Comparison of ENCODE assay signal across 10 cellular contexts in the genomic region with DNA sequence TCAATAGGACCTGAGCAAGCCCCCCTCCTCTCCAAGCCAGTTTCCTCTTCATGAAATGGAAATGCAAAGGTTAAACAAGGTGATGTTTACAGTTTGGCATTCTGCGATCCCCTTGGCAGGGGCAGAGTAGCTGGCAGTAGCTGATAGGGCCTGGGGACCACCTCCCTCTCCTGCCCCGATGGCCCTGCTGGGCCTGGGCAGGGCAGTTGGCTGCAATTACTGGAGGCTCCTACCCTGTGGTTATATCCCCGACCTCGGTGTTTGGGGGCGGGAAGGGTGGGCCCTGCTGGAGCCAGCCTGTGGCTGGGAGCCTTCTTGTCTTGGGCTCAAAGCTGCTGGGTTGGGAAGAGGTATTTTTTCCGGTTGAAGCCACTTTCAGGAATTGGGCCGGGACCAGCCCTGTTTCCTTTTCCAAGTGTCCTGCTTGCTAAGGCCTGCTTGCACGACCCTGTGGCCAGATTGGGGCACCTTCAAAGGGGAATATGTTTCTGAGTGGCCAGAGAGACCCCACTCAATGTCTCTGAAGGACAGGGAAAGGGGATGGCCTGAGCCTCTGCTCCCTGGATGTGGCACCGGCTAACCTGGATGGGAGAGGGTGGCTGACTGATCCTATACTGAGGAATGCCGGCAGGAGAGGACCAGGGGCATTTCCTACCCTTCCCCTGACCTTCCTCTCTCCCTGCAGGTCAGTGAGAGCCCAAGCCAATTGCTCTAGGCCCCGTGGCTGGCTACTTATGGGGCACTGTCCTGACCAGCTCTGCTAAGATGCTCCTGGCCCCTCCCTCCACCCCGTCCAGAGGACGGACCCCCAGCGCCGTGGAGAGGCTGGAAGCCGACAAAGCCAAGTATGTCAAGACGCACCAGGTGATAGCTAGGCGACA. TPM values are rescaled to one million over a fixed set of nuclear protein-coding genes. Genes with fewer than 3 reads are reported as not detected.
DNase-seq lines count a peak whose midpoint lies in the region; ATAC-seq and TF ChIP-seq lines count a peak whose summit lies in the region.
"Had no signal": no experiment of that assay in that cellular context is flagged by ENCODE, and none has a peak within 500 bp of the region (broad histone marks: within the 10 kb centered on the region; RNA-seq: fewer than 3 reads in every experiment).

No MANE protein-coding gene starts in this region.

- TF ChIP-seq CTCF in ascending aorta (IDR thresholded peaks at IDR 0.05) (no peak), sigmoid colon (IDR thresholded peaks at IDR 0.05) (no peak)

- H3K9me3 Mint-ChIP-seq in activated T-helper 17 cell treated with anti-CD3 and anti-CD28 coated beads, Interleukin-2, amount 50 U/mL, for 72 hours: no peaks in the 10 kb centered on the region

- H3K9me3 ChIP-seq in ascending aorta (no peaks in the 10 kb centered on the region), iPS-15b (ENCODE audit: control insufficient read depth, insufficient read depth, low read length) (no peaks in the 10 kb centered on the region), sigmoid colon (no peaks in the 10 kb centered on the region)

- H3K36me3 Mint-ChIP-seq in activated T-helper 17 cell treated with anti-CD3 and anti-CD28 coated beads, Interleukin-2, amount 50 U/mL, for 72 hours (ENCODE audit: low read depth): no peaks in the 10 kb centered on the region

- H3K36me3 ChIP-seq in ascending aorta (no peaks in the 10 kb centered on the region), iPS-15b (ENCODE audit: control insufficient read depth, insufficient read depth, low read length) (no peaks in the 10 kb centered on the region), sigmoid colon (no peaks in the 10 kb centered on the region)

- no peak for TF ChIP-seq POLR2A in sigmoid colon (IDR thresholded peaks at IDR 0.05)

- intact Hi-C loops in ascending aorta (cut with DNase I) (loop anchor here (5.0 to 10.0 kb wide), 3 partner anchors 123 to 1518 kb away; partner anchors contain the start of genes DHDDS and SRRM1), sigmoid colon (cut with DNase I) (loop anchor here (5.0 to 10.0 kb wide), 2 partner anchors 123 to 164 kb away; no protein-coding TSS in a partner anchor)

- TF ChIP-seq EP300 in sigmoid colon (IDR thresholded peaks at IDR 0.05): no peak

- H3K9ac ChIP-seq in iPS-15b (ENCODE audit: low read depth, low read length): no peak overlapping the region

- no peak overlapping the region for H3K4me3 Mint-ChIP-seq in activated T-helper 17 cell treated with anti-CD3 and anti-CD28 coated beads, Interleukin-2, amount 50 U/mL, for 72 hours

- ATAC-seq in activated T-helper 17 cell treated with anti-CD3 and anti-CD28 coated beads, Interleukin-2, amount 50 U/mL, for 72 hours (replicated peaks): no peak
- ATAC-seq in HG02798 (IDR thresholded peaks at IDR 0.05; ENCODE audit: poor library complexity, unreplicated experiment): no peak

- WGBS in sigmoid colon, 2 donors: 54 to 65% methylated on average over 18 of the region's 18 CpGs

- DNase-seq in ELF-1 (ENCODE audit: low read depth, low spot score) (peak; percentile 61), ascending aorta (ENCODE audit: low spot score in 2 of 2) (no peak), sigmoid colon (no peak), NCI-H1105 treated with DMSO at 0.1 percent for 48 hours (lab: John Stamatoyannopoulos, UW) (no peak)
- no peak for DNase-seq in effector CD8-positive, alpha-beta T cell (lab: John Stamatoyannopoulos, UW)
- DNase-seq: NCI-H1694 had no signal

- no peak overlapping the region for H3K27ac Mint-ChIP-seq in activated T-helper 17 cell treated with anti-CD3 and anti-CD28 coated beads, Interleukin-2, amount 50 U/mL, for 72 hours

- peaks cover 6 to 8% of the 10 kb centered on the region in 2 donors for H3K4me1 ChIP-seq in ascending aorta
- peaks cover 40% of the 10 kb centered on the region for H3K4me1 ChIP-seq in iPS-15b (ENCODE audit: control insufficient read depth, insufficient read depth, low read length)
- H3K4me1 ChIP-seq in sigmoid colon: peaks cover 0 to 28% (median 19%) of the 10 kb centered on the region in 4 donors

- H3K27ac ChIP-seq in ascending aorta (peak overlapping the region in 1 of 2 donors; percentile 7), sigmoid colon (peak overlapping the region in 2 of 4 donors; percentile 45 to 68)

- peaks cover 23% of the 10 kb centered on the region for H3K27me3 Mint-ChIP-seq in activated T-helper 17 cell treated with anti-CD3 and anti-CD28 coated beads, Interleukin-2, amount 50 U/mL, for 72 hours

- no peaks in the 10 kb centered on the region for H3K4me1 Mint-ChIP-seq in activated T-helper 17 cell treated with anti-CD3 and anti-CD28 coated beads, Interleukin-2, amount 50 U/mL, for 72 hours

- no peaks in the 10 kb centered on the region for H3K27me3 ChIP-seq in ascending aorta
- peaks cover 76% of the 10 kb centered on the region for H3K27me3 ChIP-seq in iPS-15b (ENCODE audit: control insufficient read depth, insufficient read depth, low read length)
- H3K27me3 ChIP-seq in sigmoid colon: peaks cover 7 to 24% (median 16%) of the 10 kb centered on the region in 3 donors

- H3K4me3 ChIP-seq in ascending aorta: peak overlapping the region; percentile 59 to 76
- H3K4me3 ChIP-seq in iPS-15b (ENCODE audit: low read depth, low read length): peak overlapping the region; percentile 52
- H3K4me3 ChIP-seq in sigmoid colon: peak overlapping the region; percentile 29 to 59 (median 54)

RNA-seq across cellular contexts. Expression of gene FAM110D, which starts 1.9 kb away (rescaled TPM):
- total RNA-seq in ascending aorta: 60.0 TPM
- total RNA-seq in sigmoid colon: 1 to 10 TPM; 1.1 to 4.2 (median 2.2) TPM
- polyA plus RNA-seq in sigmoid colon: 1 to 10 TPM in 1 of 3 donors, under 1 TPM in 1, not detected in 1; 0.60 to 1.1 TPM
- not detected for total RNA-seq in activated T-helper 17 cell treated with anti-CD3 and anti-CD28 coated beads, Interleukin-2, amount 50 U/mL, for 72 hours

RNA-seq across cellular contexts. Expression of gene C1orf232, which starts 8.0 kb away (rescaled TPM):
- not detected for total RNA-seq in ascending aorta
- total RNA-seq in sigmoid colon: not detected
- not detected for polyA plus RNA-seq in sigmoid colon
- total RNA-seq in activated T-helper 17 cell treated with anti-CD3 and anti-CD28 coated beads, Interleukin-2, amount 50 U/mL, for 72 hours: not detected
- total RNA-seq: glomerular endothelial cell had no signal

RNA-seq across cellular contexts. Expression of gene ZNF593, which starts 8.9 kb away (rescaled TPM):
- total RNA-seq in ascending aorta (90.0 TPM), sigmoid colon (10 to 100 TPM; 16.3 to 37.2 (median 32.1) TPM)
- polyA plus RNA-seq in sigmoid colon: 100 to 1,000 TPM in 1 of 3 donors, 10 to 100 TPM in 2; 38.4 to 114 (median 61.3) TPM
- 10 to 100 TPM; 20.4 to 52.4 TPM for total RNA-seq in activated T-helper 17 cell treated with anti-CD3 and anti-CD28 coated beads, Interleukin-2, amount 50 U/mL, for 72 hours

RNA-seq across cellular contexts. Expression of gene ZNF593OS, which starts 10.9 kb away (rescaled TPM):
- total RNA-seq in ascending aorta (not detected), sigmoid colon (not detected)
- polyA plus RNA-seq in sigmoid colon: under 1 TPM in 1 of 3 donors, not detected in 2; 0.13 TPM
- total RNA-seq in activated T-helper 17 cell treated with anti-CD3 and anti-CD28 coated beads, Interleukin-2, amount 50 U/mL, for 72 hours: not detected
- total RNA-seq: glomerular endothelial cell had no signal

RNA-seq across cellular contexts. Expression of gene CNKSR1, which starts 16.5 kb away (rescaled TPM):
- total RNA-seq in ascending aorta: not detected
- total RNA-seq in sigmoid colon: 1 to 10 TPM in 2 of 4 donors, under 1 TPM in 1, not detected in 1; 0.82 to 4.7 (median 1.8) TPM
- 10 to 100 TPM; 13.8 to 29.0 (median 16.0) TPM for polyA plus RNA-seq in sigmoid colon
- total RNA-seq in activated T-helper 17 cell treated with anti-CD3 and anti-CD28 coated beads, Interleukin-2, amount 50 U/mL, for 72 hours: 1 to 10 TPM; 2.9 to 4.6 TPM
- total RNA-seq: glomerular endothelial cell had no signal

Comparison
In these comparisons a context has a peak if more than half of its experiments do, and no peak if none do; other contexts are left out.
1. RNA of gene FAM110D, which starts 1.9 kb away (total RNA-seq): 60.0 TPM in ascending aorta (single experiment); 1.1 to 4.2 TPM in sigmoid colon and not detected in activated T-helper 17 cell treated with anti-CD3 and anti-CD28 coated beads, Interleukin-2, amount 50 U/mL, for 72 hours; every median in the first group is over 10 times any median in the second.
2. Peak in every context shown above with its lines, with median percentiles within 50 percentile points of each other: H3K4me3 ChIP-seq.